In the genomic region with DNA sequence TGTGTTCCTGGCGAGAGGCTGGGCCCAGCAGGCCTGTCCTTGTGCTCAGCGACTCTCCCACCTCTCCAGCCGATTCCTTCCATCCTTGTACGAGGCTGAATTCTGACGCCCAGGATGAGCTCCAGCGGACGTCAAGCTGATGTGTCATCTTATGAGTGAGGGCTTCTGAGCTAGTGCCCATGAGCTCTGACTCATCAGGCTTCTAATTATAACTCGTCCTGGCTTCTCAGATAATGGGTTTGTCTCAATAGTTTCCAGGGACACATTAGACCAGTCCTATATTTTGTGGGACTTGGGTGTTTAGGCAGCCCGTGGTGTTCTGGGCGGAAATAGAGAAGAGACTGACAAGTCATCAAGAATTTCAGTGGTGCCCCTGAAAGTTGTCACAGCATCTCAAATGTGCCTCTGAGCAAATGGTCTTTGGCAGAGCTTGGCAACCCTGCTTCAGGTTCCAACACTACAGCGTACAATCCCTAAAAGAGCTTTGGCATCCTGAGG, we compare ENCODE assay signal across 1 cellular context.
TF ChIP-seq lines count a peak whose summit lies in the region.

No MANE protein-coding gene starts in this region.

TF ChIP-seq in SK-N-SH, 30 proteins besides CTCF, POLR2A, EP300 and RAD21 (continued from another document):
- TF ChIP-seq GATA2 (CRISPR knock-in tag; IDR thresholded peaks at IDR 0.05) (no peak), MXI1 (IDR thresholded peaks at IDR 0.05; ENCODE audit: low read depth, low read length) (no peak)
